ENCODE assay signal across 1 cellular context in genomic region chr20:9503530-9504251, GRCh38.
TF ChIP-seq lines count a peak whose summit lies in the region.

No MANE protein-coding gene starts in this region.

TF ChIP-seq in GM23338, 12 proteins besides CTCF, POLR2A, EP300 and RAD21 (continued from another document):
- TF ChIP-seq ZNF462 (CRISPR knock-in tag; IDR thresholded peaks at IDR 0.05) (no peak), ETS1 (IDR thresholded peaks at IDR 0.05) (no peak), NANOG (IDR thresholded peaks at IDR 0.05; ENCODE audit: borderline replicate concordance) (no peak), POLR2AphosphoS5 (IDR thresholded peaks at IDR 0.05; ENCODE audit: low read depth) (no peak), EZH2phosphoT487 (IDR thresholded peaks at IDR 0.05; ENCODE audit: unreplicated experiment) (no peak), ZNF331 (CRISPR knock-in tag; IDR thresholded peaks at IDR 0.05; ENCODE audit: low read depth) (no peak), ZNF114 (CRISPR knock-in tag; IDR thresholded peaks at IDR 0.05) (no peak)
